17 cellular contexts compared by ENCODE assay signal in the genomic region with DNA sequence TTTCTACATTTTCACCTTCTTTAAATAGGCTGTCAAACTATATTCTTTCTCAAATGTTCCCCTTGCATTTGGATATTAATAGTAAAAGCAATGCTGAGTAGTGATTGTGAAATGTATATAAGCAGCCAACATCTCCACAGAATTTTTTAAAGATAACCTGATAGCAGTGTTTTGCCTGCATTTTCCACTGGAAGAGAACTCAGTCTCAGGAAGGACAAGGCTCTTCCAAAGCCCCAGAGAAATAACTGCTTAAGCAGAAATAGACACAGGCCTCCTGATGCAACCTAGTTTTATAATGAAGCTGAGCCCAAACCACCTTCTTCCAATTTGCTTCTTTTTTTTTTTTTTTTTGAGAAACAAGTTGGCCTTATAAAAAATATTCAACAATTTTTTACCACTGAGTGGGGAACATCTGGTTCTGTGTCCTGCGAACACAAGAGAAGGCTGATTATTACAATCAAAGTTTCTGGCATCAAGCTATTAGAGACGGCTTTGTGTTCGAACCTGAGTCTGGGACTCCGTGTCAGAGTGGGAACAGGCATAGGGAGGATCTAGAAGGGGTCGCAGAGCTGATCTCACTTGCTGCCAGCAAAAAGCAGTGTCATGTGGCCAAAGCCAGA.
DNase-seq lines count a peak whose midpoint lies in the region; ATAC-seq and TF ChIP-seq lines count a peak whose summit lies in the region.
"Had no signal": no experiment of that assay in that cellular context is flagged by ENCODE, and none has a peak within 500 bp of the region (broad histone marks: within the 10 kb centered on the region; RNA-seq: fewer than 3 reads in every experiment).

No MANE protein-coding gene starts in this region.

- 72 to 73% methylated on average over 5 of the region's 5 CpGs for WGBS in heart right ventricle, 2 donors
- WGBS in heart left ventricle, 4 donors, result 68 to 79% (median 78%) methylated on average over 5 of the region's 5 CpGs
- WGBS in neuronal stem cell (ENCODE audit: extremely low coverage in 2 of 2, insufficient read length in 2 of 2, insufficient replicate concordance in 1 of 2), 2 donors, result no CpG with 5 or more reads among the region's 5 CpGs

- no peak overlapping the region for H2BK5ac ChIP-seq in neuronal stem cell (ENCODE audit: low read length)

- H3K4ac ChIP-seq in neuronal stem cell (ENCODE audit: low read length), result peak overlapping the region; percentile 70

- TF ChIP-seq CTCF in heart right ventricle (IDR thresholded peaks at IDR 0.05) (no peak), heart left ventricle (IDR thresholded peaks at IDR 0.05) (no peak)

- H3K27ac ChIP-seq in heart right ventricle (peak overlapping the region in 5 of 10 donors; percentile 3 to 67 (median 13)), heart left ventricle (peak overlapping the region in 4 of 12 donors; percentile 12 to 49 (median 28)), neuronal stem cell (replicated peaks; ENCODE audit: low read length) (no peak overlapping the region)

- no peak overlapping the region for H3K14ac ChIP-seq in neuronal stem cell (ENCODE audit: low read length)

- H3K36me3 ChIP-seq in heart right ventricle (no peaks in the 10 kb centered on the region), heart left ventricle (no peaks in the 10 kb centered on the region), neuronal stem cell (replicated peaks in 1 of 2; ENCODE audit: control insufficient read depth in 2 of 2, insufficient read depth in 2 of 2, low read length in 2 of 2) (no peaks in the 10 kb centered on the region)
- H3K36me3 ChIP-seq: MG63 had no signal

- no peak overlapping the region for H3K4me3 Mint-ChIP-seq in T-helper 17 cell
- H3K4me3 Mint-ChIP-seq: CD14-positive monocyte had no signal

- no peaks in the 10 kb centered on the region for H3K27me3 Mint-ChIP-seq in T-helper 17 cell

- H3K4me1 Mint-ChIP-seq in T-helper 17 cell, result peaks cover 19% of the 10 kb centered on the region

- no peaks in the 10 kb centered on the region for H3K36me3 Mint-ChIP-seq in T-helper 17 cell (ENCODE audit: low read depth)
- H3K36me3 Mint-ChIP-seq: CD14-positive monocyte had no signal

- H3K27me3 ChIP-seq in heart right ventricle (no peaks in the 10 kb centered on the region), heart left ventricle (no peaks in the 10 kb centered on the region), neuronal stem cell (ENCODE audit: control insufficient read depth in 3 of 3, insufficient read depth in 3 of 3, low read depth in 1 of 3, low read length in 3 of 3) (no peaks in the 10 kb centered on the region)
- H3K27me3 ChIP-seq: MG63 had no signal

- H3K9me3 ChIP-seq in heart right ventricle (peaks cover 0 to 4% (median 0%) of the 10 kb centered on the region in 11 donors), heart left ventricle (no peaks in the 10 kb centered on the region), neuronal stem cell (replicated peaks in 1 of 2; ENCODE audit: control insufficient read depth in 2 of 2, insufficient read depth in 1 of 2, low read depth in 1 of 2, low read length in 2 of 2) (peaks cover 0 to 29% of the 10 kb centered on the region in 2 donors), T-helper 17 cell (ENCODE audit: control insufficient read depth, low read length, poor library complexity, severe bottlenecking) (no peaks in the 10 kb centered on the region)

- H3K4me2 ChIP-seq in neuronal stem cell (ENCODE audit: insufficient read depth, low read length, poor library complexity, severe bottlenecking), result no peak overlapping the region

- no peak overlapping the region for H2BK120ac ChIP-seq in neuronal stem cell (ENCODE audit: low read depth, low read length)

- H3K23ac ChIP-seq in neuronal stem cell (ENCODE audit: low read depth, low read length, poor library complexity), result no peak overlapping the region

- H2BK15ac ChIP-seq in neuronal stem cell (ENCODE audit: low read length), result no peak overlapping the region

- no peaks in the 10 kb centered on the region for H3K79me1 ChIP-seq in neuronal stem cell (ENCODE audit: low read depth, low read length)

- H3K4me3 ChIP-seq in heart right ventricle (no peak overlapping the region), heart left ventricle (no peak overlapping the region), neuronal stem cell (ENCODE audit: low read length in 2 of 2) (no peak overlapping the region)
- H3K4me3 ChIP-seq: MG63 had no signal

- H3K18ac ChIP-seq in neuronal stem cell (ENCODE audit: low read length), result no peak overlapping the region

- H3K27ac Mint-ChIP-seq in T-helper 17 cell, result no peak overlapping the region

- intact Hi-C loops in heart right ventricle (cut with DNase I) (loop anchor here in 1 of 10 donors (10.0 kb wide), 1 partner anchor 195 kb away; no protein-coding TSS in a partner anchor), heart left ventricle (cut with DNase I) (loop anchor here in 2 of 10 donors (5.0 kb wide), 2 partner anchors 52 to 62 kb away; no protein-coding TSS in a partner anchor)

- no peak overlapping the region for H3K9ac ChIP-seq in neuronal stem cell (ENCODE audit: low read depth, low read length, poor library complexity)

- H2BK12ac ChIP-seq in neuronal stem cell (ENCODE audit: low read length), result no peak overlapping the region

- TF ChIP-seq POLR2A in heart left ventricle (IDR thresholded peaks at IDR 0.05), result no peak

- ATAC-seq in heart right ventricle, result peak in 5 of 8 donors; percentile 29 to 75 (median 42)
- ATAC-seq in heart left ventricle, result no peak
- no peak for ATAC-seq in T-helper 17 cell
- no peak for ATAC-seq in HG03571 (IDR thresholded peaks at IDR 0.05; ENCODE audit: unreplicated experiment)
- ATAC-seq in GM21576 (IDR thresholded peaks at IDR 0.05; ENCODE audit: unreplicated experiment), result no peak

- H4K91ac ChIP-seq in neuronal stem cell (ENCODE audit: low read depth, low read length, poor library complexity), result no peak overlapping the region

- no peak overlapping the region for H2AFZ ChIP-seq in neuronal stem cell (ENCODE audit: low read length)

- no peak overlapping the region for H4K8ac ChIP-seq in neuronal stem cell (ENCODE audit: low read depth, low read length)

- H2AK5ac ChIP-seq in neuronal stem cell (ENCODE audit: low read depth, low read length), result no peak overlapping the region

- H3K4me1 ChIP-seq in heart right ventricle (peaks cover 0 to 32% (median 0%) of the 10 kb centered on the region in 9 donors), heart left ventricle (peaks cover 0 to 20% (median 0%) of the 10 kb centered on the region in 12 donors), neuronal stem cell (ENCODE audit: control insufficient read depth in 2 of 2, insufficient read depth in 1 of 2, low read depth in 1 of 2, low read length in 2 of 2) (peaks cover 0 to 4% of the 10 kb centered on the region in 2 donors)

- DNase-seq in heart right ventricle (no peak), heart left ventricle (no peak), fibroblast of gingiva (ENCODE audit: low read depth) (peak; percentile 92), neuronal stem cell (ENCODE audit: low spot score) (no peak), T-helper 17 cell (no peak), H4 (ENCODE audit: low spot score) (no peak)
- DNase-seq: activated CD4-positive, alpha-beta T cell treated with anti-CD3 and anti-CD28 coated beads, Interleukin-2, amount 50 U/mL, for 1 hour; MG63; NCI-H1436 treated with DMSO at 0.1 percent for 48 hours; NCI-H2171 treated with DMSO at 0.1 percent for 48 hours; NCI-H526 treated with DMSO at 0.1 percent for 48 hours; SHP77 treated with DMSO at 0.1 percent for 48 hours; substantia nigra; T-helper 1 cell had no signal

Comparison
In these comparisons a context has a peak if more than half of its experiments do, and no peak if none do; other contexts are left out.
1. ATAC-seq: peak in heart right ventricle (5 of 8); none in heart left ventricle (0 of 4), T-helper 17 cell (single experiment), HG03571 (single experiment) and GM21576 (single experiment).